In the genomic region with DNA sequence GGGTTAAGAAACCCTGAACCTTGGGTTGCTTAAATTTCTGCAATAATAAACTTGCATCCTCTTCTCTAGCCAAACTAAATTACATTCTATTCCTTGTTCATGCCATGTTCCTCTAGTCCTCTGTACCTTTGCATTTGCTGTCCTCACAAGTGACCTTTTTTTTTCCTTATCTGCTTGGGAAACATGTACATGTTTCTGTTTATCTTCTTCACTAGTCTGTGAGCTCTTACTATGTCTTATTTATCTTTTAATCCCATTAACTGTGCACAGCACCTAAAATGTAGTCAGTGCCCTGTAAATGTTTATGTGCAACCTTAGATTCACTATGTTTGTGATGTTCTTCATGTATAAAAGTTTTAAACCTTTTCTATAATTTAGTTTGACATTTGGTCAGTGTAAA, we compare ENCODE assay signal across 18 cellular contexts.
"Had no signal": no experiment of that assay in that cellular context is flagged by ENCODE, and none has a peak within 500 bp of the region (broad histone marks: within the 10 kb centered on the region; RNA-seq: fewer than 3 reads in every experiment).

No MANE protein-coding gene starts in this region.

- H3K4me3 ChIP-seq: SJCRH30 had no signal

- DNase-seq: IMR-90, Kasumi-1, MV-4-11, NCI-H1048, NCI-H1105, NCI-H1417, NCI-H1436 treated with DMSO at 0.1 percent for 48 hours, NCI-H1694, NCI-H187 treated with DMSO at 0.1 percent for 48 hours, NCI-H2029 treated with DMSO at 0.1 percent for 48 hours, NCI-H2171 treated with DMSO at 0.1 percent for 48 hours, NCI-H345, NCI-H446 treated with DMSO at 0.1 percent for 48 hours, NCI-H510A treated with DMSO at 0.1 percent for 48 hours, NCI-H526, PC-3, SHP77 treated with DMSO at 0.1 percent for 48 hours, SJCRH30 had no signal
